ENCODE assay signal across 1 cellular context in genomic region chr5:132012385-132013005, GRCh38.
TF ChIP-seq lines count a peak whose summit lies in the region.

No MANE protein-coding gene starts in this region.

TF ChIP-seq in K562, 482 proteins besides CTCF, POLR2A, EP300 and RAD21 (continues in another document):
- no peak for TF ChIP-seq MTA2 (IDR thresholded peaks at IDR 0.05; ENCODE audit: low read depth)
- no peak; the same call in 1 of the 2 replicates for TF ChIP-seq ZBTB7A (IDR thresholded peaks at IDR 0.05; ENCODE audit: borderline replicate concordance, control insufficient read depth, low read depth, low read length)
- TF ChIP-seq, protein P1, sequence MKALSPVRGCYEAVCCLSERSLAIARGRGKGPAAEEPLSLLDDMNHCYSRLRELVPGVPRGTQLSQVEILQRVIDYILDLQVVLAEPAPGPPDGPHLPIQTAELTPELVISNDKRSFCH (CRISPR knock-in tag; IDR thresholded peaks at IDR 0.05), result no peak
- TF ChIP-seq, protein P1 (tag; IDR thresholded peaks at IDR 0.05), result 0 out of 2 replicates have a peak, but pooled peaks have one; percentile 28
- TF ChIP-seq ZNF253 (CRISPR knock-in tag; conservative IDR thresholded peaks at IDR 0.05), result no peak
- peak in 1 of 2 experiments; percentile 13; a peak in 1 of 3 replicates for TF ChIP-seq CBX3 (IDR thresholded peaks at IDR 0.05; ENCODE audit: borderline replicate concordance in 1 of 2, low read length in 2 of 2)
- TF ChIP-seq CREM (IDR thresholded peaks at IDR 0.05; ENCODE audit: low read depth), result peak; percentile 20; the same call in 1 of the 2 replicates
- TF ChIP-seq SREBF2 (CRISPR knock-in tag; IDR thresholded peaks at IDR 0.05), result no peak
- TF ChIP-seq ZNF445 (CRISPR knock-in tag; IDR thresholded peaks at IDR 0.05; ENCODE audit: low read depth), result no peak
- TF ChIP-seq CAMTA2 (CRISPR knock-in tag; conservative IDR thresholded peaks at IDR 0.05), result no peak
- TF ChIP-seq SMARCA4 (IDR thresholded peaks at IDR 0.05), result no peak
- TF ChIP-seq, protein P2, sequence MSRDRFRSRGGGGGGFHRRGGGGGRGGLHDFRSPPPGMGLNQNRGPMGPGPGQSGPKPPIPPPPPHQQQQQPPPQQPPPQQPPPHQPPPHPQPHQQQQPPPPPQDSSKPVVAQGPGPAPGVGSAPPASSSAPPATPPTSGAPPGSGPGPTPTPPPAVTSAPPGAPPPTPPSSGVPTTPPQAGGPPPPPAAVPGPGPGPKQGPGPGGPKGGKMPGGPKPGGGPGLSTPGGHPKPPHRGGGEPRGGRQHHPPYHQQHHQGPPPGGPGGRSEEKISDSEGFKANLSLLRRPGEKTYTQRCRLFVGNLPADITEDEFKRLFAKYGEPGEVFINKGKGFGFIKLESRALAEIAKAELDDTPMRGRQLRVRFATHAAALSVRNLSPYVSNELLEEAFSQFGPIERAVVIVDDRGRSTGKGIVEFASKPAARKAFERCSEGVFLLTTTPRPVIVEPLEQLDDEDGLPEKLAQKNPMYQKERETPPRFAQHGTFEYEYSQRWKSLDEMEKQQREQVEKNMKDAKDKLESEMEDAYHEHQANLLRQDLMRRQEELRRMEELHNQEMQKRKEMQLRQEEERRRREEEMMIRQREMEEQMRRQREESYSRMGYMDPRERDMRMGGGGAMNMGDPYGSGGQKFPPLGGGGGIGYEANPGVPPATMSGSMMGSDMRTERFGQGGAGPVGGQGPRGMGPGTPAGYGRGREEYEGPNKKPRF (IDR thresholded peaks at IDR 0.05; ENCODE audit: low read depth, low read length), result no peak
- TF ChIP-seq STAT6 (CRISPR knock-in tag; IDR thresholded peaks at IDR 0.05), result no peak
- TF ChIP-seq PRPF4 (IDR thresholded peaks at IDR 0.05; ENCODE audit: insufficient read depth, low read depth, low read length, poor library complexity, severe bottlenecking), result no peak
- TF ChIP-seq ZNF124 (CRISPR knock-in tag; IDR thresholded peaks at IDR 0.05), result no peak
- peak in 1 of 2 experiments; percentile 48; a peak in 1 of 4 replicates for TF ChIP-seq RCOR1 (IDR thresholded peaks at IDR 0.05; ENCODE audit: borderline replicate concordance in 1 of 2, low read depth in 2 of 2, low read length in 2 of 2)
- no peak for TF ChIP-seq SIN3A (IDR thresholded peaks at IDR 0.05; ENCODE audit: borderline replicate concordance in 2 of 2, control insufficient read depth in 1 of 2, low read depth in 2 of 2, low read length in 2 of 2)
- TF ChIP-seq ZNF507 (tag; conservative IDR thresholded peaks at IDR 0.05), result no peak
- TF ChIP-seq STAG1 (CRISPR knock-in tag; IDR thresholded peaks at IDR 0.05; ENCODE audit: borderline replicate concordance), result peak; percentile 58
- TF ChIP-seq SMAD4 (CRISPR knock-in tag; conservative IDR thresholded peaks at IDR 0.05), result 0 out of 2 replicates have a peak, but pooled peaks have one; percentile 19
- TF ChIP-seq ZNF707 (CRISPR knock-in tag; conservative IDR thresholded peaks at IDR 0.05), result no peak
- TF ChIP-seq ZNF224 (CRISPR knock-in tag; IDR thresholded peaks at IDR 0.05), result no peak
- TF ChIP-seq FOS (IDR thresholded peaks at IDR 0.05; ENCODE audit: extremely low read depth, insufficient read length), result no peak
- TF ChIP-seq ZNF764 (CRISPR knock-in tag; IDR thresholded peaks at IDR 0.05; ENCODE audit: low read depth), result no peak
- no peak for TF ChIP-seq MTA3 (IDR thresholded peaks at IDR 0.05; ENCODE audit: borderline replicate concordance)
- TF ChIP-seq CXXC5 (CRISPR knock-in tag; IDR thresholded peaks at IDR 0.05), result peak; percentile 27; the same call in 1 of the 2 replicates
- TF ChIP-seq ZNF165 (CRISPR knock-in tag; IDR thresholded peaks at IDR 0.05; ENCODE audit: borderline replicate concordance), result no peak
- no peak for TF ChIP-seq MCM5 (IDR thresholded peaks at IDR 0.05; ENCODE audit: low read depth)
- TF ChIP-seq ATF6 (CRISPR knock-in tag; IDR thresholded peaks at IDR 0.05), result 0 out of 2 replicates have a peak, but pooled peaks have one; percentile 61
- TF ChIP-seq TCF3 (CRISPR knock-in tag; IDR thresholded peaks at IDR 0.05), result no peak
- peak; percentile 97 for TF ChIP-seq EHMT2 (IDR thresholded peaks at IDR 0.05)
- 0 out of 2 replicates have a peak, but pooled peaks have one; percentile 70 for TF ChIP-seq PRMT5 (CRISPR knock-in tag; IDR thresholded peaks at IDR 0.05)
- peak; percentile 94 for TF ChIP-seq REST (CRISPR knock-in tag; IDR thresholded peaks at IDR 0.05; ENCODE audit: low read depth)
- peak; percentile 93 for TF ChIP-seq MIER1 (IDR thresholded peaks at IDR 0.05; ENCODE audit: low read depth)
- TF ChIP-seq ZNF740 (CRISPR knock-in tag; IDR thresholded peaks at IDR 0.05), result peak; percentile 61; the same call in 1 of the 2 replicates
- no peak for TF ChIP-seq ZNF740 (tag; IDR thresholded peaks at IDR 0.05)
- TF ChIP-seq, protein P3, sequence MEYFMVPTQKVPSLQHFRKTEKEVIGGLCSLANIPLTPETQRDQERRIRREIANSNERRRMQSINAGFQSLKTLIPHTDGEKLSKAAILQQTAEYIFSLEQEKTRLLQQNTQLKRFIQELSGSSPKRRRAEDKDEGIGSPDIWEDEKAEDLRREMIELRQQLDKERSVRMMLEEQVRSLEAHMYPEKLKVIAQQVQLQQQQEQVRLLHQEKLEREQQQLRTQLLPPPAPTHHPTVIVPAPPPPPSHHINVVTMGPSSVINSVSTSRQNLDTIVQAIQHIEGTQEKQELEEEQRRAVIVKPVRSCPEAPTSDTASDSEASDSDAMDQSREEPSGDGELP (CRISPR knock-in tag; IDR thresholded peaks at IDR 0.05; ENCODE audit: borderline replicate concordance), result peak; percentile 38; the same call in 1 of the 2 replicates
- TF ChIP-seq NR4A1 (CRISPR knock-in tag; IDR thresholded peaks at IDR 0.05), result no peak
- no peak for TF ChIP-seq NR4A1 (tag; IDR thresholded peaks at IDR 0.05)
